In the genomic region with DNA sequence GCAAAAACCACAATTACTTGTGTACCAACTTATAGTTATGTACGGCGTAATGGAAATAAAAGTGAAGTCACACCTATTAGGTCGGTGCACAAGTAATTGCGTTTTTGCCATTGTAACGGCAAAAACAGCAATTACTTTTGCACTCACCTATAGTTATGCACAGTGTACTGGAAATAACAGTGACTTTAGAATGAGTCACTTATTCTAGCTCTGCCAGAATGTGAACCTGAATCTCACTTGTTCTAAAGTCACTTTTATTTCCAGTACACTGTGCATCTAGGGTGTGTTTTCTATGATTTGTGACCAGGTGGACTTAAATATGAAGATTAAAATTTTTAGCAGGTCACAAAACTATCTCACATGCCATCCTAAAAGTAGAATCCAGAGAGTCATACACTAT, we compare ENCODE assay signal across 20 cellular contexts.
DNase-seq lines count a peak whose midpoint lies in the region; ATAC-seq and TF ChIP-seq lines count a peak whose summit lies in the region.
"Had no signal": no experiment of that assay in that cellular context is flagged by ENCODE, and none has a peak within 500 bp of the region (broad histone marks: within the 10 kb centered on the region; RNA-seq: fewer than 3 reads in every experiment).

No MANE protein-coding gene starts in this region.

- no peak overlapping the region for H2AFZ ChIP-seq in neural progenitor cell (replicated peaks)

- no peak overlapping the region for H3K4me2 ChIP-seq in neural progenitor cell
- H3K4me2 ChIP-seq: A549 had no signal

- no peaks in the 10 kb centered on the region for H3K36me3 Mint-ChIP-seq in naive thymus-derived CD8-positive, alpha-beta T cell
- H3K36me3 Mint-ChIP-seq in neural progenitor cell, result no peaks in the 10 kb centered on the region
- H3K36me3 Mint-ChIP-seq: CD4-positive, CD25-positive, alpha-beta regulatory T cell had no signal

- TF ChIP-seq CTCF in fibroblast of mammary gland (conservative IDR thresholded peaks at IDR 0.05; ENCODE audit: control insufficient read depth, insufficient read depth, low read depth, low read length) (no peak), neural progenitor cell (IDR thresholded peaks at IDR 0.05) (no peak), upper lobe of left lung (IDR thresholded peaks at IDR 0.05) (no peak)

- H3F3A ChIP-seq in neural progenitor cell (ENCODE audit: low read depth), result no peaks in the 10 kb centered on the region

- H3K4me1 Mint-ChIP-seq in naive thymus-derived CD8-positive, alpha-beta T cell, result peaks cover 0 to 6% (median 0%) of the 10 kb centered on the region in 4 donors
- H3K4me1 Mint-ChIP-seq in neural progenitor cell, result peaks cover 19% of the 10 kb centered on the region
- H3K4me1 Mint-ChIP-seq: CD4-positive, CD25-positive, alpha-beta regulatory T cell had no signal

- no peak overlapping the region for H3K4me3 Mint-ChIP-seq in naive thymus-derived CD8-positive, alpha-beta T cell
- no peak overlapping the region for H3K4me3 Mint-ChIP-seq in neural progenitor cell
- H3K4me3 Mint-ChIP-seq: CD4-positive, CD25-positive, alpha-beta regulatory T cell; HFFc6 had no signal

- H3K79me2 ChIP-seq in neural progenitor cell (ENCODE audit: low read depth), result no peaks in the 10 kb centered on the region

- DNase-seq in A172 (ENCODE audit: low spot score) (peak; percentile 2), HPDE6-E6E7 (ENCODE audit: extremely low spot score) (peak; percentile 1), adipocyte (ENCODE audit: low read depth) (no peak), fibroblast of mammary gland (ENCODE audit: low read depth) (peak; percentile 11), neural progenitor cell (ENCODE audit: low spot score) (no peak), upper lobe of left lung (no peak), SIG-M5 treated with dmso at 0.1 percent for 504 hours (lab: John Stamatoyannopoulos, UW; ENCODE audit: unreplicated experiment) (no peak)
- DNase-seq in naive thymus-derived CD8-positive, alpha-beta T cell, result no peak
- DNase-seq: AML-193; CD4-positive, CD25-positive, alpha-beta regulatory T cell; DMS53; HFFc6; Karpas-422; MV-4-11; NCI-H1436; NCI-H2081 treated with DMSO at 0.1 percent for 48 hours; NCI-H2227 treated with DMSO at 0.1 percent for 48 hours; NCI-H526 had no signal

- no peak overlapping the region for H3K27ac ChIP-seq in neural progenitor cell
- H3K27ac ChIP-seq in upper lobe of left lung, result no peak overlapping the region
- H3K27ac ChIP-seq: A549 had no signal

- no peak for TF ChIP-seq POLR2A in upper lobe of left lung (IDR thresholded peaks at IDR 0.05)

- H3K9me3 Mint-ChIP-seq in naive thymus-derived CD8-positive, alpha-beta T cell, result no peaks in the 10 kb centered on the region
- no peaks in the 10 kb centered on the region for H3K9me3 Mint-ChIP-seq in neural progenitor cell
- H3K9me3 Mint-ChIP-seq: HFFc6 had no signal

- no peaks in the 10 kb centered on the region for H4K20me1 ChIP-seq in neural progenitor cell (ENCODE audit: low read depth)

- peak overlapping the region; percentile 54 for H3K4me3 ChIP-seq in adipocyte (ENCODE audit: low read length)
- H3K4me3 ChIP-seq in fibroblast of mammary gland (ENCODE audit: control insufficient read depth, low read depth, low read length), result no peak overlapping the region
- H3K4me3 ChIP-seq in neural progenitor cell, result no peak overlapping the region
- H3K4me3 ChIP-seq in upper lobe of left lung, result no peak overlapping the region
- H3K4me3 ChIP-seq: A549 had no signal

- no peak for TF ChIP-seq EP300 in upper lobe of left lung (IDR thresholded peaks at IDR 0.05)

- H3K9me3 ChIP-seq in adipocyte (ENCODE audit: control insufficient read depth, low read length), result no peaks in the 10 kb centered on the region
- no peaks in the 10 kb centered on the region for H3K9me3 ChIP-seq in neural progenitor cell (ENCODE audit: low read depth)
- H3K9me3 ChIP-seq in upper lobe of left lung, result no peaks in the 10 kb centered on the region
- H3K9me3 ChIP-seq: A549 had no signal

- H3K27me3 Mint-ChIP-seq in naive thymus-derived CD8-positive, alpha-beta T cell, result peaks cover 0 to 6% (median 0%) of the 10 kb centered on the region in 5 donors
- H3K27me3 Mint-ChIP-seq in neural progenitor cell (ENCODE audit: insufficient read depth, low read depth), result no peaks in the 10 kb centered on the region
- H3K27me3 Mint-ChIP-seq: CD4-positive, CD25-positive, alpha-beta regulatory T cell had no signal

- H3K27ac Mint-ChIP-seq in naive thymus-derived CD8-positive, alpha-beta T cell, result no peak overlapping the region
- H3K27ac Mint-ChIP-seq in neural progenitor cell, result no peak overlapping the region
- H3K27ac Mint-ChIP-seq: CD4-positive, CD25-positive, alpha-beta regulatory T cell; HFFc6 had no signal

- POLR2A ChIA-PET in naive thymus-derived CD8-positive, alpha-beta T cell (lab: Charles Lee), result no interaction called here

- H3K27me3 ChIP-seq in adipocyte (replicated peaks; ENCODE audit: control insufficient read depth, insufficient read depth, low read length), result no peaks in the 10 kb centered on the region
- no peaks in the 10 kb centered on the region for H3K27me3 ChIP-seq in neural progenitor cell
- no peaks in the 10 kb centered on the region for H3K27me3 ChIP-seq in upper lobe of left lung

- H3K4me1 ChIP-seq in adipocyte (ENCODE audit: control insufficient read depth, insufficient read depth, low read length) (peaks cover 14% of the 10 kb centered on the region), neural progenitor cell (no peaks in the 10 kb centered on the region), upper lobe of left lung (no peaks in the 10 kb centered on the region)
- H3K4me1 ChIP-seq: A549 had no signal

- ATAC-seq in naive thymus-derived CD8-positive, alpha-beta T cell, result no peak
- no peak for ATAC-seq in upper lobe of left lung (ENCODE audit: low FRiP score in 2 of 2)
- ATAC-seq: A549, HepG2 had no signal

- H3K9ac ChIP-seq in adipocyte (ENCODE audit: low read length) (no peak overlapping the region), neural progenitor cell (no peak overlapping the region)

- H3K36me3 ChIP-seq in adipocyte (ENCODE audit: control insufficient read depth, insufficient read depth, low read length, severe bottlenecking), result no peaks in the 10 kb centered on the region
- H3K36me3 ChIP-seq in neural progenitor cell, result no peaks in the 10 kb centered on the region
- no peaks in the 10 kb centered on the region for H3K36me3 ChIP-seq in upper lobe of left lung

- WGBS in upper lobe of left lung, 2 donors, result 91 to 94% methylated on average over 5 of the region's 5 CpGs

Comparison
In these comparisons a context has a peak if more than half of its experiments do, and no peak if none do; other contexts are left out.
1. DNase-seq: peak in A172 (single experiment), HPDE6-E6E7 (single experiment) and fibroblast of mammary gland (single experiment); none in adipocyte (single experiment), naive thymus-derived CD8-positive, alpha-beta T cell (0 of 10), neural progenitor cell (single experiment), upper lobe of left lung (0 of 2) and SIG-M5 treated with dmso at 0.1 percent for 504 hours (single experiment).